ENCODE assay signal across 28 cellular contexts in genomic region chr4:56082809-56083208, GRCh38.
"Had no signal": no experiment of that assay in that cellular context is flagged by ENCODE, and none has a peak within 500 bp of the region (broad histone marks: within the 10 kb centered on the region; RNA-seq: fewer than 3 reads in every experiment).

No MANE protein-coding gene starts in this region.

- ATAC-seq: activated CD4-positive, alpha-beta T cell treated with anti-CD3 and anti-CD28 coated beads for 36 hours; activated T-cell treated with anti-CD3 and anti-CD28 coated beads, Interleukin-2, amount 50 U/mL, for 72 hours had no signal

- H3K36me3 Mint-ChIP-seq: activated naive CD4-positive, alpha-beta T cell treated with anti-CD3 and anti-CD28 coated beads, Interleukin-2, amount 10 ng/mL, durations not matched to agents 7 days and 5 days; activated naive CD8-positive, alpha-beta T cell treated with anti-CD3 and anti-CD28 coated beads for 36 hours had no signal

- H3K4me2 ChIP-seq: SK-N-SH had no signal

- DNase-seq: activated CD4-positive, alpha-beta memory T cell treated with anti-CD3 and anti-CD28 coated beads, Interleukin-2, amount 10 ng/mL, durations not matched to agents 7 days and 5 days; activated CD4-positive, alpha-beta T cell treated with anti-CD3 and anti-CD28 coated beads for 36 hours; activated CD4-positive, alpha-beta T cell treated with anti-CD3 and anti-CD28 coated beads, Interleukin-2, amount 50 U/mL, for 1 hour; activated gamma-delta T cell treated with Interleukin-2 at 50 U/mL for 16 hours; activated naive CD4-positive, alpha-beta T cell treated with anti-CD3 and anti-CD28 coated beads, Interleukin-2, amount 10 ng/mL, durations not matched to agents 7 days and 5 days; activated naive CD8-positive, alpha-beta T cell treated with anti-CD3 and anti-CD28 coated beads for 36 hours; activated T-cell treated with anti-CD3 and anti-CD28 coated beads, Interleukin-2, amount 50 U/mL, for 72 hours; caudate nucleus; Karpas-422; NCI-H1092 treated with DMSO at 0.1 percent for 48 hours; NCI-H1417 treated with DMSO at 0.1 percent for 48 hours; NCI-H1694; NCI-H2029; NCI-H2107; NCI-H2171 treated with DMSO at 0.1 percent for 48 hours; NCI-H226; NCI-H526 treated with DMSO at 0.1 percent for 48 hours; NCI-H82; Peyer's patch; Right ventricle myocardium superior; SJCRH30; SK-N-SH; SW 1271; WERI-Rb-1 had no signal

- H3K27me3 Mint-ChIP-seq: activated CD4-positive, alpha-beta T cell treated with anti-CD3 and anti-CD28 coated beads for 36 hours; activated naive CD4-positive, alpha-beta T cell treated with anti-CD3 and anti-CD28 coated beads, Interleukin-2, amount 10 ng/mL, durations not matched to agents 7 days and 5 days; activated naive CD8-positive, alpha-beta T cell treated with anti-CD3 and anti-CD28 coated beads for 36 hours had no signal

- H3K9me3 ChIP-seq: Peyer's patch had no signal

- H3K4me1 Mint-ChIP-seq: activated CD4-positive, alpha-beta memory T cell treated with anti-CD3 and anti-CD28 coated beads, Interleukin-2, amount 10 ng/mL, durations not matched to agents 7 days and 5 days; activated CD4-positive, alpha-beta T cell treated with anti-CD3 and anti-CD28 coated beads for 36 hours; activated naive CD4-positive, alpha-beta T cell treated with anti-CD3 and anti-CD28 coated beads, Interleukin-2, amount 10 ng/mL, durations not matched to agents 7 days and 5 days; activated naive CD8-positive, alpha-beta T cell treated with anti-CD3 and anti-CD28 coated beads for 36 hours had no signal

- H3K27me3 ChIP-seq: breast epithelium, Peyer's patch, SJCRH30 had no signal

- H3K27ac ChIP-seq: breast epithelium, Peyer's patch, RWPE1, SJCRH30, WERI-Rb-1 had no signal

- H3K36me3 ChIP-seq: breast epithelium, Peyer's patch had no signal

- H3K4me1 ChIP-seq: breast epithelium, Peyer's patch had no signal

- H3K27ac Mint-ChIP-seq: activated CD4-positive, alpha-beta memory T cell treated with anti-CD3 and anti-CD28 coated beads, Interleukin-2, amount 10 ng/mL, durations not matched to agents 7 days and 5 days; activated CD4-positive, alpha-beta T cell treated with anti-CD3 and anti-CD28 coated beads for 36 hours; activated naive CD4-positive, alpha-beta T cell treated with anti-CD3 and anti-CD28 coated beads, Interleukin-2, amount 10 ng/mL, durations not matched to agents 7 days and 5 days; activated naive CD8-positive, alpha-beta T cell treated with anti-CD3 and anti-CD28 coated beads for 36 hours; activated T-cell treated with anti-CD3 and anti-CD28 coated beads, Interleukin-2, amount 50 U/mL, for 72 hours; activated T-helper 2 cell treated with anti-CD3 and anti-CD28 coated beads, Interferon-gamma antibody, Interleukin-2, Interleukin-4, amounts not matched to agents 10 μg/mL and 5 μg/mL and 100 μg/mL, durations not matched to agents 14 hours and 24 hours and 36 hours; T-helper 2 cell treated with Interferon-gamma antibody and Interleukin-4, amounts not matched to agents 5 μg/mL and 100 μg/mL, for 36 hours had no signal

- H3K9me2 ChIP-seq: SK-N-SH had no signal

- H3K4me3 Mint-ChIP-seq: activated CD4-positive, alpha-beta memory T cell treated with anti-CD3 and anti-CD28 coated beads, Interleukin-2, amount 10 ng/mL, durations not matched to agents 7 days and 5 days; activated CD4-positive, alpha-beta T cell treated with anti-CD3 and anti-CD28 coated beads for 36 hours; activated naive CD4-positive, alpha-beta T cell treated with anti-CD3 and anti-CD28 coated beads, Interleukin-2, amount 10 ng/mL, durations not matched to agents 7 days and 5 days; activated naive CD8-positive, alpha-beta T cell treated with anti-CD3 and anti-CD28 coated beads for 36 hours; activated T-cell treated with anti-CD3 and anti-CD28 coated beads, Interleukin-2, amount 50 U/mL, for 72 hours; T-helper 2 cell treated with Interferon-gamma antibody and Interleukin-4, amounts not matched to agents 5 μg/mL and 100 μg/mL, for 36 hours had no signal

- H3K9me3 Mint-ChIP-seq: activated CD4-positive, alpha-beta memory T cell treated with anti-CD3 and anti-CD28 coated beads, Interleukin-2, amount 10 ng/mL, durations not matched to agents 7 days and 5 days; activated naive CD4-positive, alpha-beta T cell treated with anti-CD3 and anti-CD28 coated beads, Interleukin-2, amount 10 ng/mL, durations not matched to agents 7 days and 5 days; activated naive CD8-positive, alpha-beta T cell treated with anti-CD3 and anti-CD28 coated beads for 36 hours; activated T-cell treated with anti-CD3 and anti-CD28 coated beads, Interleukin-2, amount 50 U/mL, for 72 hours; activated T-helper 2 cell treated with anti-CD3 and anti-CD28 coated beads, Interferon-gamma antibody, Interleukin-2, Interleukin-4, amounts not matched to agents 10 μg/mL and 5 μg/mL and 100 μg/mL, durations not matched to agents 14 hours and 24 hours and 36 hours; T-helper 2 cell treated with Interferon-gamma antibody and Interleukin-4, amounts not matched to agents 5 μg/mL and 100 μg/mL, for 36 hours had no signal

- H3K4me3 ChIP-seq: breast epithelium, Peyer's patch, SJCRH30 had no signal
